Comparison of ENCODE assay signal across 11 cellular contexts in the genomic region with DNA sequence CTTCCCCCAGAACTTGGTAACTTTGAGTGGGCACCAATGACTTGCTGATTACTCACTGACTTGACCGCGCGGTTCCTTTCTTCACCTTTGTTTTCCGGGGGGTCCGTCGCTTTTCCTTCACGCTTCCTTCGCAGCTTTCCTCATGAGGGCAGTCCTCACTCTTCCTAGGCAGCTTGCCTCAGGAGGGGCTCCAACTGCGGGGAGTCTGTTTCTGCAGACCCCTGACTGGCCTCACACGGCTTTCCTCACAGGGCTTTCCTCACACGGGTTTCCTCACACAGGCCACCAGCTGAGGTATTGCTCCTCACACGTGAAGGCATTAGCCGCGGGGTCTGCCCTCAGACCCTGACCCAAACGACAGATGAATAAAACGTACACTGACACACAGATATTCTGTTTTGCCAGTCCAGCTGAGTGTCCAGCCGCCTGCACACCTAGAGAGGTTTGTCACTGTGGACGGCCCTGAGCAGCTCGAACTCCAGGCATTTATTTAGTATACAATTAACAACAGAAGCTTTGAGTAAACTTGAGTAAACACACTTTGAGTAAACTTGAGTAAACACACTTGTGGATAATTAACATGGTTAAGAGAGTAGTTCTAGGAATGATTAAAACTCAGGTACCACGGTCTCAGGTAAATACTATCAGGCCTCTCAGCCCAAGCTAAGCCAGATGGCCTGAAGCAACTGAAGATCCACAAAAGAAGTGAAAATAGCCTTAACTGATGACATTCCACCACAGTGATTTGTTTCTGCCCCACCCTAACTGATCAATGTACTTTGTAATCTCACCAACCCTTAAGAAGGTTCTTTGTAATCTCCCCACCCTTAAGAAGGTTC. TPM values are rescaled to one million over a fixed set of nuclear protein-coding genes. Genes with fewer than 3 reads are reported as not detected.
A peak's percentile ranks its signal among the peaks of the same experiment; 100 is the strongest.
DNase-seq lines count a peak whose midpoint lies in the region; ATAC-seq and TF ChIP-seq lines count a peak whose summit lies in the region.
"Had no signal": no experiment of that assay in that cellular context is flagged by ENCODE, and none has a peak within 500 bp of the region (broad histone marks: within the 10 kb centered on the region; RNA-seq: fewer than 3 reads in every experiment).

No MANE protein-coding gene starts in this region.

- ATAC-seq in heart left ventricle = no peak
- no peak for ATAC-seq in GM19455 (IDR thresholded peaks at IDR 0.05; ENCODE audit: unreplicated experiment)
- no peak for ATAC-seq in HG02938 (IDR thresholded peaks at IDR 0.05; ENCODE audit: unreplicated experiment)

- 54 to 70% (median 63%) methylated on average over 20 of the region's 20 CpGs for WGBS in heart left ventricle, 4 donors

- H3K36me3 ChIP-seq in heart left ventricle (no peaks in the 10 kb centered on the region), tibial artery (no peaks in the 10 kb centered on the region)

- H3K27me3 Mint-ChIP-seq in activated naive CD8-positive, alpha-beta T cell = no peaks in the 10 kb centered on the region

- peak overlapping the region in 1 of 12 donors; percentile 87 for H3K27ac ChIP-seq in heart left ventricle
- H3K27ac ChIP-seq in tibial artery = no peak overlapping the region

- H3K9me3 Mint-ChIP-seq in activated naive CD8-positive, alpha-beta T cell (ENCODE audit: low read depth) = no peaks in the 10 kb centered on the region

- H3K4me3 Mint-ChIP-seq in activated naive CD8-positive, alpha-beta T cell = peak overlapping the region; percentile 90

- no peak for TF ChIP-seq POLR2A in heart left ventricle (IDR thresholded peaks at IDR 0.05)

- CTCF ChIA-PET in HEK293T (lab: Yijun Ruan, JAX) = interaction anchor here (0.8 to 1.0 kb wide), 2 partner anchors 10 to 308 kb away, joined by 4 read pairs; no protein-coding TSS in a partner anchor

- peaks cover 0 to 46% (median 0%) of the 10 kb centered on the region in 12 donors for H3K4me1 ChIP-seq in heart left ventricle
- H3K4me1 ChIP-seq in mononuclear cell (ENCODE audit: insufficient read depth, low read length) = peaks cover 68% of the 10 kb centered on the region
- H3K4me1 ChIP-seq in tibial artery = peaks cover 0 to 5% (median 0%) of the 10 kb centered on the region in 4 donors

- H3K36me3 Mint-ChIP-seq in activated naive CD8-positive, alpha-beta T cell = peaks cover 2% of the 10 kb centered on the region

- H3K27ac Mint-ChIP-seq in activated naive CD8-positive, alpha-beta T cell = peak overlapping the region; percentile 95

- POLR2A ChIA-PET in HEK293T (lab: Yijun Ruan, JAX) = no interaction called here

- intact Hi-C loops in heart left ventricle (cut with DNase I) = no loop called here
- intact Hi-C loops in cardiac septum (cut with DNase I) = no loop called here
- intact Hi-C loops in tibial artery (cut with DNase I; ENCODE audit: low total_unique reads) = no loop called here

- peaks cover 58% of the 10 kb centered on the region for H3K4me1 Mint-ChIP-seq in activated naive CD8-positive, alpha-beta T cell (ENCODE audit: low read depth)

- DNase-seq in heart left ventricle (no peak), cardiac septum (ENCODE audit: low spot score) (no peak), tibial artery (no peak), HEK293T (ENCODE audit: extremely low spot score) (no peak)
- DNase-seq: activated CD4-positive, CD25-positive, alpha-beta regulatory T cell treated with anti-CD3 and anti-CD28 coated beads, Interleukin-2, amount 50 U/mL, for 72 hours; NK-92 treated with Interleukin-12 subunit alpha and Interleukin-12 subunit beta, amount 100 ng/mL, for 24 hours; substantia nigra had no signal

- H3K4me3 ChIP-seq in heart left ventricle = peak overlapping the region in 9 of 12 donors; percentile 41 to 61 (median 49)
- H3K4me3 ChIP-seq in mononuclear cell (ENCODE audit: low read length) = peak overlapping the region; percentile 54
- peak overlapping the region; percentile 43 to 51 for H3K4me3 ChIP-seq in tibial artery

- H3K27me3 ChIP-seq in heart left ventricle (peaks cover 0 to 12% (median 0%) of the 10 kb centered on the region in 9 donors), mononuclear cell (ENCODE audit: insufficient read depth, low read length) (no peaks in the 10 kb centered on the region), tibial artery (no peaks in the 10 kb centered on the region)

- no peaks in the 10 kb centered on the region for H3K9me3 ChIP-seq in heart left ventricle
- H3K9me3 ChIP-seq in mononuclear cell (ENCODE audit: low read depth, low read length) = no peaks in the 10 kb centered on the region
- no peaks in the 10 kb centered on the region for H3K9me3 ChIP-seq in tibial artery

- TF ChIP-seq CTCF in heart left ventricle (IDR thresholded peaks at IDR 0.05) = no peak
- no peak for TF ChIP-seq CTCF in tibial artery (IDR thresholded peaks at IDR 0.05)

TF ChIP-seq in HEK293T, 16 proteins besides CTCF, POLR2A, EP300 and RAD21:
- TF ChIP-seq FOXK2 (IDR thresholded peaks at IDR 0.05) (no peak), SP1 (IDR thresholded peaks at IDR 0.05) (no peak), ELF4 (IDR thresholded peaks at IDR 0.05) (no peak), L3MBTL2 (conservative IDR thresholded peaks at IDR 0.05) (no peak), NFRKB (IDR thresholded peaks at IDR 0.05) (no peak)
TF ChIP-seq in HEK293T: peak in this region for 0.

RNA-seq across cellular contexts. Expression of gene LYZ, which starts 16.1 kb away (rescaled TPM):
- total RNA-seq in heart left ventricle = 100 to 1,000 TPM in 2 of 9 donors, 10 to 100 TPM in 4, 1 to 10 TPM in 3; 2.4 to 316 (median 18.2) TPM
- polyA plus RNA-seq in heart left ventricle = 10 to 100 TPM in 1 of 2 donors, 1 to 10 TPM in 1; 4.6 to 13.8 TPM
- 32.9 TPM for total RNA-seq in cardiac septum
- 5,492 TPM for total RNA-seq in mononuclear cell

RNA-seq across cellular contexts. Expression of gene YEATS4, which starts 27.5 kb away (rescaled TPM):
- total RNA-seq in heart left ventricle (10 to 100 TPM in 4 of 9 donors, 1 to 10 TPM in 5; 6.7 to 45.0 (median 9.9) TPM), cardiac septum (14.6 TPM), mononuclear cell (32.3 TPM)
- 10 to 100 TPM in 1 of 2 donors, 1 to 10 TPM in 1; 4.0 to 20.9 TPM for polyA plus RNA-seq in heart left ventricle

Comparison
In these comparisons a context has a peak if more than half of its experiments do, and no peak if none do; other contexts are left out.
1. RNA of gene LYZ, which starts 16.1 kb away (total RNA-seq): 5,492 TPM in mononuclear cell (single experiment); 32.9 TPM in cardiac septum (single experiment) and 2.4 to 316 TPM in heart left ventricle; every median in the first group is over 10 times any median in the second.
2. Peak in every context shown above with its lines, with median percentiles within 50 percentile points of each other: H3K4me3 ChIP-seq.